In genomic region chr12:45622210-45622937, GRCh38 we compare ENCODE assay signal across 15 cellular contexts.
"Had no signal": no experiment of that assay in that cellular context is flagged by ENCODE, and none has a peak within 500 bp of the region (broad histone marks: within the 10 kb centered on the region; RNA-seq: fewer than 3 reads in every experiment).

No MANE protein-coding gene starts in this region.

- H3K27me3 ChIP-seq: brain microvascular endothelial cell, upper lobe of left lung had no signal

- H3K4me3 Mint-ChIP-seq: activated naive CD4-positive, alpha-beta T cell treated with anti-CD3 and anti-CD28 coated beads, Interleukin-2, amount 50 U/mL, for 24 hours; immature natural killer cell; memory B cell; stimulated activated naive CD8-positive, alpha-beta T cell treated with anti-CD3 and anti-CD28 coated beads, Interleukin-15, Interleukin-2, amounts not matched to agents 100 ng/mL and 50 ng/mL, for 24 hours had no signal

- H3K9me3 Mint-ChIP-seq: stimulated activated naive CD8-positive, alpha-beta T cell treated with anti-CD3 and anti-CD28 coated beads, Interleukin-15, Interleukin-2, amounts not matched to agents 100 ng/mL and 50 ng/mL, for 24 hours had no signal

- H3K9me3 ChIP-seq: upper lobe of left lung had no signal

- H3K4me3 ChIP-seq: upper lobe of left lung had no signal

- H3K4me1 Mint-ChIP-seq: activated naive CD4-positive, alpha-beta T cell treated with anti-CD3 and anti-CD28 coated beads, Interleukin-2, amount 50 U/mL, for 24 hours had no signal

- H3K4me1 ChIP-seq: upper lobe of left lung had no signal

- ATAC-seq: esophagus mucosa, left cardiac atrium had no signal

- DNase-seq: activated CD4-positive, alpha-beta T cell treated with anti-CD3 and anti-CD28 coated beads, Interleukin-2, amount 50 U/mL, for 1 hour; activated T-cell treated with anti-CD3 and anti-CD28 coated beads, Interleukin-2, amount 50 U/mL, for 1 hour; amniotic stem cell; brain microvascular endothelial cell; glutamatergic neuron; immature natural killer cell; left cardiac atrium; stimulated activated CD4-positive, alpha-beta T cell treated with anti-CD3 and anti-CD28 coated beads, Interleukin-15, amount 100 ng/mL, for 24 hours; stimulated activated CD4-positive, alpha-beta T cell treated with anti-CD3 and anti-CD28 coated beads, Interleukin-4, amount 100 ng/mL, for 24 hours; T-helper 2 cell; upper lobe of left lung had no signal

- H3K36me3 ChIP-seq: brain microvascular endothelial cell, upper lobe of left lung had no signal

- H3K27ac ChIP-seq: brain microvascular endothelial cell, upper lobe of left lung had no signal

- H3K27ac Mint-ChIP-seq: activated naive CD4-positive, alpha-beta T cell treated with anti-CD3 and anti-CD28 coated beads, Interleukin-2, amount 50 U/mL, for 24 hours; immature natural killer cell; memory B cell; stimulated activated naive CD8-positive, alpha-beta T cell treated with anti-CD3 and anti-CD28 coated beads, Interleukin-15, Interleukin-2, amounts not matched to agents 100 ng/mL and 50 ng/mL, for 24 hours had no signal

- H3K36me3 Mint-ChIP-seq: immature natural killer cell, memory B cell had no signal
